ENCODE assay signal across 15 cellular contexts in the genomic region with DNA sequence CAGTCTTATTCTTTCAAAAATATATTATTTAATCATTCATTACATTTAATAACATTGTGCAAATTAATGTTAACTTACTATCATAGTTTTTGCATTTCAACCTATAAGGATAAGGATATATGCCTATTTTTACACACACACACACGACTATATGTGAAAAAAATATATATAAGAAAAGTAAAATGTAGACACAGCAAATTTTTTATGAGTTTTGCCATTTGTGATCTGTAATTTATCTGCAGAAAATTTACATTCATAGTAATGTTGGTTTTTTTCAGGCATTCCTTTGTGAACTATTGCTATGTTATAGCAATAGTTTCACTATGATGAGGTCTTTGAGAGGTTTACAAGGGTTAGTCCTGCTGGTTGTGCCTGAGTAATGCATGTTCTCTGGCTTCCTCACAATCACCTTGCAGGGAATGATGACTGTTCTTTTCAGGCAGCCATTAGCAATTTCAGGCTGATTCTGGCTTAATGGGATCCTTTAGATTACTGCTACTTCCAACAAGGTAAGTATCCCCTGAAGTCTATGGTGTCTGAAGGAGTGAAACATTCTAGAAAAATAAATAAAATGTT.
A peak's percentile ranks its signal among the peaks of the same experiment; 100 is the strongest.
DNase-seq lines count a peak whose midpoint lies in the region; ATAC-seq and TF ChIP-seq lines count a peak whose summit lies in the region.
"Had no signal": no experiment of that assay in that cellular context is flagged by ENCODE, and none has a peak within 500 bp of the region (broad histone marks: within the 10 kb centered on the region; RNA-seq: fewer than 3 reads in every experiment).

No MANE protein-coding gene starts in this region.

- no peaks in the 10 kb centered on the region for H3K27me3 Mint-ChIP-seq in activated T-helper 2 cell treated with anti-CD3 and anti-CD28 coated beads, Interferon-gamma antibody, Interleukin-2, Interleukin-4, amounts not matched to agents 10 μg/mL and 5 μg/mL and 100 μg/mL, durations not matched to agents 14 hours and 24 hours and 36 hours (ENCODE audit: low read depth)

- no peaks in the 10 kb centered on the region for H4K20me1 ChIP-seq in MM.1S (ENCODE audit: insufficient read depth, low read length)

- no peaks in the 10 kb centered on the region for H3K9me2 ChIP-seq in MM.1S (replicated peaks; ENCODE audit: insufficient read depth, low read length)

- CTCF ChIA-PET in A673 (lab: Charles Lee) = no interaction called here

- H3K79me2 ChIP-seq in MM.1S (ENCODE audit: low read length) = no peaks in the 10 kb centered on the region

- no peaks in the 10 kb centered on the region for H3K4me1 ChIP-seq in A673 (ENCODE audit: insufficient read depth, low read length, poor library complexity, severe bottlenecking)
- H3K4me1 ChIP-seq in MM.1S (ENCODE audit: low read length) = no peaks in the 10 kb centered on the region
- no peaks in the 10 kb centered on the region for H3K4me1 ChIP-seq in tibial artery
- H3K4me1 ChIP-seq: gastroesophageal sphincter, tibial nerve had no signal

- no peaks in the 10 kb centered on the region for H3K36me3 Mint-ChIP-seq in activated T-helper 2 cell treated with anti-CD3 and anti-CD28 coated beads, Interferon-gamma antibody, Interleukin-2, Interleukin-4, amounts not matched to agents 10 μg/mL and 5 μg/mL and 100 μg/mL, durations not matched to agents 14 hours and 24 hours and 36 hours (ENCODE audit: low read depth)
- H3K36me3 Mint-ChIP-seq: CD8-positive, alpha-beta T cell had no signal

- no TSS peak for BruUV-seq in A673 (replicated peaks; lab: Mats Ljungman, UMichigan)

- no peaks in the 10 kb centered on the region for H3K36me3 ChIP-seq in A673 (ENCODE audit: insufficient read depth, low read length, poor library complexity, severe bottlenecking)
- no peaks in the 10 kb centered on the region for H3K36me3 ChIP-seq in MM.1S (replicated peaks; ENCODE audit: insufficient read depth, low read length)
- H3K36me3 ChIP-seq in tibial artery = no peaks in the 10 kb centered on the region
- H3K36me3 ChIP-seq: gastroesophageal sphincter, tibial nerve, WERI-Rb-1 had no signal

- no peak overlapping the region for H3K9ac ChIP-seq in MM.1S (ENCODE audit: low read length)

- intact Hi-C loops in A673 (cut with micrococcal nuclease; ENCODE audit: unreplicated experiment) = no loop called here
- intact Hi-C loops in sciatic nerve (cut with DNase I) = no loop called here
- intact Hi-C loops in tibial artery (cut with DNase I; ENCODE audit: low total_unique reads) = no loop called here
- intact Hi-C loops in activated T-helper 2 cell treated with anti-CD3 and anti-CD28 coated beads, Interferon-gamma antibody, Interleukin-2, Interleukin-4, amounts not matched to agents 10 μg/mL and 5 μg/mL and 100 μg/mL, durations not matched to agents 14 hours and 24 hours and 36 hours (cut with micrococcal nuclease) = no loop called here

- H3K9me3 ChIP-seq in A673 (ENCODE audit: low read depth, low read length, poor library complexity, severe bottlenecking) = no peaks in the 10 kb centered on the region
- H3K9me3 ChIP-seq in MM.1S (replicated peaks; ENCODE audit: insufficient read depth, low read length) = no peaks in the 10 kb centered on the region
- H3K9me3 ChIP-seq in tibial artery = no peaks in the 10 kb centered on the region
- H3K9me3 ChIP-seq: gastroesophageal sphincter, tibial nerve had no signal

- ATAC-seq in GM18519 (IDR thresholded peaks at IDR 0.05; ENCODE audit: low FRiP score, unreplicated experiment) (peak; percentile 75), GM18873 (IDR thresholded peaks at IDR 0.05; ENCODE audit: low FRiP score, unreplicated experiment) (no peak), sciatic nerve (no peak)
- ATAC-seq: CD8-positive, alpha-beta T cell; gastroesophageal sphincter had no signal

- no peak overlapping the region for H3K4me2 ChIP-seq in MM.1S (ENCODE audit: low read depth, low read length)

- no peaks in the 10 kb centered on the region for H3K9me3 Mint-ChIP-seq in activated T-helper 2 cell treated with anti-CD3 and anti-CD28 coated beads, Interferon-gamma antibody, Interleukin-2, Interleukin-4, amounts not matched to agents 10 μg/mL and 5 μg/mL and 100 μg/mL, durations not matched to agents 14 hours and 24 hours and 36 hours
- H3K9me3 Mint-ChIP-seq: activated T-helper 1 cell treated with anti-CD3 and anti-CD28 coated beads, Interleukin-12 subunit alpha, Interleukin-12 subunit beta, Interleukin-2, Interleukin-4 antibody, amounts not matched to agents 30 ng/mL and 10 ng/mL and 1 ng/mL, durations not matched to agents 14 hours and 24 hours and 36 hours; CD8-positive, alpha-beta T cell had no signal

- no peak overlapping the region for H3K4me3 ChIP-seq in A673 (ENCODE audit: low read depth, low read length, poor library complexity, severe bottlenecking)
- no peak overlapping the region for H3K4me3 ChIP-seq in MM.1S (ENCODE audit: low read length)
- no peak overlapping the region for H3K4me3 ChIP-seq in fibroblast of mammary gland (ENCODE audit: control insufficient read depth, low read depth, low read length)
- no peak overlapping the region for H3K4me3 ChIP-seq in tibial artery
- H3K4me3 ChIP-seq: gastroesophageal sphincter, tibial nerve had no signal

- DNase-seq in A673 (ENCODE audit: low spot score) = peak; percentile 9
- no peak for DNase-seq in MM.1S
- peak; percentile 8 for DNase-seq in fibroblast of mammary gland (ENCODE audit: low read depth)
- no peak for DNase-seq in sciatic nerve (ENCODE audit: low spot score)
- DNase-seq in tibial artery = no peak
- DNase-seq in activated T-helper 2 cell treated with anti-CD3 and anti-CD28 coated beads, Interferon-gamma antibody, Interleukin-2, Interleukin-4, amounts not matched to agents 10 μg/mL and 5 μg/mL and 100 μg/mL, durations not matched to agents 14 hours and 24 hours and 36 hours (ENCODE audit: low spot score) = no peak
- DNase-seq: CD8-positive, alpha-beta T cell; NCI-H524 treated with DMSO at 0.1 percent for 48 hours; Right ventricle myocardium superior; WERI-Rb-1 had no signal

- no peaks in the 10 kb centered on the region for H3F3A ChIP-seq in MM.1S (ENCODE audit: insufficient read depth, low read length)

- TF ChIP-seq CTCF in A673 (conservative IDR thresholded peaks at IDR 0.05; ENCODE audit: low read depth, low read length) (no peak), MM.1S (IDR thresholded peaks at IDR 0.05; ENCODE audit: low read length) (0 out of 2 replicates have a peak, but pooled peaks have one; percentile 4), fibroblast of mammary gland (conservative IDR thresholded peaks at IDR 0.05; ENCODE audit: control insufficient read depth, insufficient read depth, low read depth, low read length) (no peak), tibial artery (IDR thresholded peaks at IDR 0.05) (no peak)

- H3K27ac ChIP-seq in A673 (ENCODE audit: low read depth, low read length, poor library complexity, severe bottlenecking) = no peak overlapping the region
- H3K27ac ChIP-seq in MM.1S (ENCODE audit: low read length) = no peak overlapping the region
- no peak overlapping the region for H3K27ac ChIP-seq in tibial artery
- H3K27ac ChIP-seq: gastroesophageal sphincter, tibial nerve, WERI-Rb-1 had no signal

- H3K4me3 Mint-ChIP-seq in activated T-helper 2 cell treated with anti-CD3 and anti-CD28 coated beads, Interferon-gamma antibody, Interleukin-2, Interleukin-4, amounts not matched to agents 10 μg/mL and 5 μg/mL and 100 μg/mL, durations not matched to agents 14 hours and 24 hours and 36 hours (ENCODE audit: low read depth) = no peak overlapping the region
- H3K4me3 Mint-ChIP-seq: activated T-helper 1 cell treated with anti-CD3 and anti-CD28 coated beads, Interleukin-12 subunit alpha, Interleukin-12 subunit beta, Interleukin-2, Interleukin-4 antibody, amounts not matched to agents 30 ng/mL and 10 ng/mL and 1 ng/mL, durations not matched to agents 14 hours and 24 hours and 36 hours; CD8-positive, alpha-beta T cell had no signal

- POLR2A ChIA-PET in A673 (lab: Charles Lee; ENCODE audit: low non-redundant PET) = no interaction called here

- H3K27me3 ChIP-seq in A673 (replicated peaks; ENCODE audit: insufficient read depth, low read depth, low read length, poor library complexity) (no peaks in the 10 kb centered on the region), MM.1S (replicated peaks; ENCODE audit: insufficient read depth, low read length) (no peaks in the 10 kb centered on the region), tibial artery (no peaks in the 10 kb centered on the region)
- H3K27me3 ChIP-seq: gastroesophageal sphincter, tibial nerve had no signal

- H3K27ac Mint-ChIP-seq in activated T-helper 2 cell treated with anti-CD3 and anti-CD28 coated beads, Interferon-gamma antibody, Interleukin-2, Interleukin-4, amounts not matched to agents 10 μg/mL and 5 μg/mL and 100 μg/mL, durations not matched to agents 14 hours and 24 hours and 36 hours = no peak overlapping the region
- H3K27ac Mint-ChIP-seq: activated T-helper 1 cell treated with anti-CD3 and anti-CD28 coated beads, Interleukin-12 subunit alpha, Interleukin-12 subunit beta, Interleukin-2, Interleukin-4 antibody, amounts not matched to agents 30 ng/mL and 10 ng/mL and 1 ng/mL, durations not matched to agents 14 hours and 24 hours and 36 hours; CD8-positive, alpha-beta T cell had no signal

- no peak overlapping the region for H2AFZ ChIP-seq in MM.1S (ENCODE audit: low read length)

- peaks cover 22% of the 10 kb centered on the region for H3K4me1 Mint-ChIP-seq in activated T-helper 2 cell treated with anti-CD3 and anti-CD28 coated beads, Interferon-gamma antibody, Interleukin-2, Interleukin-4, amounts not matched to agents 10 μg/mL and 5 μg/mL and 100 μg/mL, durations not matched to agents 14 hours and 24 hours and 36 hours (ENCODE audit: low read depth)

Comparison
In these comparisons a context has a peak if more than half of its experiments do, and no peak if none do; other contexts are left out.
1. DNase-seq: peak in A673 (single experiment) and fibroblast of mammary gland (single experiment); none in MM.1S (single experiment), sciatic nerve (single experiment), tibial artery (0 of 2) and activated T-helper 2 cell treated with anti-CD3 and anti-CD28 coated beads, Interferon-gamma antibody, Interleukin-2, Interleukin-4, amounts not matched to agents 10 μg/mL and 5 μg/mL and 100 μg/mL, durations not matched to agents 14 hours and 24 hours and 36 hours (single experiment).